In the genomic region with DNA sequence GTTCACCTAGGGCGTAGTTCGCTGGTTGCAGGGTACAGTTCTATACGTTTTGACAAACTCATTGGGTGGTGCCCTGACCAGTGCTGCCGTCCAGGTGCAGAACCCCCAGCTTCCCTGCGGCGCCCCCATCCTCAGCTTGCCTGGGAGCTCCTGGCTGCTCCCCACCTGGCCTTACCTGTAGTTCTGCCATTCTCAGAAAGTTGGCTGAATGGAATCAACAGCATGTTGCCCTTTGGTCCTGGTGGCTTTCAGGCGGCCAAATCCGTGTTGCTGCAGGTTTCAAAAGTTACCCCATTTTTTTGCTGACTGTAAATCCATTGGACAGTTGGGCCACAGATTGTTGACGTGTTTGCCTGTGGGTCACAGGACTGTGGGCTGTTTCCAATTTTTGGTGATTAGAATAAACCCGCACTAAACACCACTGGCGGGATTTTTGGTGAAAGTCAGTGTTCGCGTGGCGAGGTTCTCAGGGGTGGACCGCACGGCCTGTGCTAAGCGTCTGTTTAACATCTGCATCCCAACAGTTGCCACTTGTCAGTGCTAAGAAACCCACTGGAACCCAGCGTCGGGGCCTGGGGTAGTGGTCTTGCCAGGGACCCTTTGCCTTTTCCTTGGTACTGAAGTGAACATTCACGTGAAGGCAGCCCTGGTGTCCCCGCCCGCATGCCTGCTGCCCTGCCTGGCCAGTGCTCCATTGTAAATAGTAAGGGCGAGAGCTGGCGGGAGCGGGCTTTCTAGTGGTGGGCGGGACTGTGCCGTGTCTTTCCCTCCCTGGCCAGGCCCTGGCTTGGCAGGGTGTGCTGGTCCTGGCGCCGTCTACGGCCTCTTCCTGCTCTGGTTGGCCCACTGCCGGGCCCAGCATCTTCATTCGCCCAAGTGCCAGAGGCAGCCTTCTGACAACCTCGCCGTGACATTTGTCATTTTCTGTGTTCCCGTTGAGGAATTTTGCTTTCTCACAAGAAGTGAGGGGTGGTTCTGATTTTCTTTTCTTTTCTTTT, we compare ENCODE assay signal across 8 cellular contexts. TPM values are rescaled to one million over a fixed set of nuclear protein-coding genes. Genes with fewer than 3 reads are reported as not detected.
DNase-seq lines count a peak whose midpoint lies in the region; ATAC-seq and TF ChIP-seq lines count a peak whose summit lies in the region.

No MANE protein-coding gene starts in this region.

- peak overlapping the region; percentile 88 to 91 for H3K27ac ChIP-seq in uterus

- no peak for ATAC-seq in GM18517 (IDR thresholded peaks at IDR 0.05; ENCODE audit: unreplicated experiment)

- TF ChIP-seq CTCF in MCF 10A (IDR thresholded peaks at IDR 0.05; ENCODE audit: unreplicated experiment) (no peak), uterus (IDR thresholded peaks at IDR 0.05) (no peak)

- peak overlapping the region; percentile 16 for H3K27ac Mint-ChIP-seq in MCF 10A (ENCODE audit: low read depth, unreplicated experiment)

- CTCF ChIA-PET in MCF 10A (lab: Yijun Ruan, JAX): interaction anchor here (0.5 to 0.9 kb wide), 3 partner anchors 21 to 449 kb away, joined by 3 to 5 read pairs (median 3); no protein-coding TSS in a partner anchor

- H3K27me3 Mint-ChIP-seq in MCF 10A (ENCODE audit: insufficient read depth, unreplicated experiment): no peaks in the 10 kb centered on the region

- peaks cover 10 to 26% of the 10 kb centered on the region in 2 donors for H3K4me1 ChIP-seq in uterus

- H3K27me3 ChIP-seq in uterus: no peaks in the 10 kb centered on the region

- H3K9me3 Mint-ChIP-seq in MCF 10A (ENCODE audit: unreplicated experiment): no peaks in the 10 kb centered on the region

- no peaks in the 10 kb centered on the region for H3K9me3 ChIP-seq in uterus

- peak overlapping the region; percentile 49 for H3K4me3 Mint-ChIP-seq in MCF 10A (ENCODE audit: unreplicated experiment)

- no peak overlapping the region for H3K4me3 ChIP-seq in uterus

- intact Hi-C loops in MCF 10A (cut with micrococcal nuclease): loop anchor here (5.0 kb wide), 1 partner anchor 450 kb away; no protein-coding TSS in a partner anchor
- intact Hi-C loops in uterus (cut with DNase I; ENCODE audit: low total_unique reads): no loop called here

- H3K36me3 ChIP-seq in uterus: no peaks in the 10 kb centered on the region

- POLR2A ChIA-PET in MCF 10A (lab: Yijun Ruan, JAX): interaction anchor here (0.5 to 0.8 kb wide), 2 partner anchors 13 to 70 kb away, joined by 3 to 4 read pairs; no protein-coding TSS in a partner anchor

- H3K4me1 Mint-ChIP-seq in MCF 10A (ENCODE audit: insufficient read depth, unreplicated experiment): peaks cover 20% of the 10 kb centered on the region

- peak; percentile 12 to 32 for TF ChIP-seq POLR2A in uterus (IDR thresholded peaks at IDR 0.05)

- BruUV-seq in MCF 10A (replicated peaks; lab: Mats Ljungman, UMichigan): TSS peak; percentile 9

- H3K36me3 Mint-ChIP-seq in MCF 10A (ENCODE audit: insufficient read depth, unreplicated experiment): peaks cover 6% of the 10 kb centered on the region

- peak; percentile 28 for DNase-seq in D341Med (ENCODE audit: low spot score)
- DNase-seq in NCI-H2029 (lab: John Stamatoyannopoulos, UW): peak; percentile 93
- peak; percentile 86 for DNase-seq in MCF 10A (ENCODE audit: unreplicated experiment)
- peak; percentile 73 for DNase-seq in medulla oblongata (ENCODE audit: extremely low spot score)
- DNase-seq in uterus: peak; percentile 81 to 82
- DNase-seq in stimulated activated CD4-positive, alpha-beta T cell treated with anti-CD3 and anti-CD28 coated beads, Interleukin-4, amount 100 ng/mL, for 4 hours: no peak
- DNase-seq in central memory CD4-positive, alpha-beta T cell: no peak

RNA-seq across cellular contexts. Expression of gene DOT1L, which starts 3.3 kb away (rescaled TPM):
- total RNA-seq in MCF 10A (2022) (27.0 and 28.4 TPM in 2 replicates), uterus (10 to 100 TPM in 2 of 4 donors, 1 to 10 TPM in 2; 3.2 to 45.3 (median 10.0) TPM)

RNA-seq across cellular contexts. Expression of gene AP3D1, which starts 15.7 kb away (rescaled TPM):
- total RNA-seq in MCF 10A (2022): 172 and 181 TPM in 2 replicates
- total RNA-seq in uterus: 10 to 100 TPM; 33.8 to 97.5 (median 49.8) TPM

Comparison
In these comparisons a context has a peak if more than half of its experiments do, and no peak if none do; other contexts are left out.
1. DNase-seq: peak in D341Med (single experiment), NCI-H2029 (single experiment), MCF 10A (single experiment), medulla oblongata (single experiment) and uterus (2 of 2); none in stimulated activated CD4-positive, alpha-beta T cell treated with anti-CD3 and anti-CD28 coated beads, Interleukin-4, amount 100 ng/mL, for 4 hours (0 of 2) and central memory CD4-positive, alpha-beta T cell (single experiment).